24 cellular contexts compared by ENCODE assay signal in the genomic region with DNA sequence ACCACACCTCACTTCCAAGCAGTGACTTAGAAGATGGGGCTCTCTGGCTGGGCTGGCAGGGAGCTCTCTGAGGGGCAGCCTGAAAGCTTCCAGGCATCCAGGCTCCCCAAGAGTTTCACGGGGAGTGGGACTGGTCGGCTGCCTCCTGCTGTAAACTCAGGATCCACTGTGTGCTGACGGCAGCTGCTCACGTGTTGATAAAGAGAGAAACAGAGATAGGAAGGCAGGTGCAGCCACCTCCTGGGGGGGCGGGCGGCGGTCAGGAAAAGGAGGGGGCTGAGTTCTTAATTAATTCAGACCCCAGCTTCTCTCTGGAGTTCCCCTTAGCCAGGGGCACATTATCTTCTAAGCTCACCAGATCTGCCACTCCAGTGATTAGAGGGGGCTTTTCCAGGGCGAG.
"Had no signal": no experiment of that assay in that cellular context is flagged by ENCODE, and none has a peak within 500 bp of the region (broad histone marks: within the 10 kb centered on the region; RNA-seq: fewer than 3 reads in every experiment).

No MANE protein-coding gene starts in this region.

- H3K36me3 ChIP-seq: breast epithelium, heart left ventricle, transverse colon, vagina had no signal

- H3K36me3 Mint-ChIP-seq: immature natural killer cell, natural killer cell had no signal

- H3K27ac Mint-ChIP-seq: activated naive CD4-positive, alpha-beta T cell treated with anti-CD3 and anti-CD28 coated beads for 36 hours; activated naive CD8-positive, alpha-beta T cell treated with anti-CD3 and anti-CD28 coated beads, Interleukin-2, amount 50 U/mL, for 24 hours; activated T-helper 17 cell treated with anti-CD3 and anti-CD28 coated beads, Interleukin-2, amount 50 U/mL, for 72 hours; effector memory CD8-positive, alpha-beta T cell; immature natural killer cell; natural killer cell; progenitor cell of endocrine pancreas had no signal

- H3K4me3 ChIP-seq: breast epithelium, heart left ventricle, skin epidermis, transverse colon, vagina had no signal

- H3K9me3 ChIP-seq: breast epithelium, heart left ventricle, transverse colon, vagina had no signal

- H3K4me1 Mint-ChIP-seq: activated naive CD8-positive, alpha-beta T cell treated with anti-CD3 and anti-CD28 coated beads, Interleukin-2, amount 50 U/mL, for 24 hours; activated T-helper 17 cell treated with anti-CD3 and anti-CD28 coated beads, Interleukin-2, amount 50 U/mL, for 72 hours; immature natural killer cell had no signal

- H3K4me1 ChIP-seq: breast epithelium, heart left ventricle, transverse colon, vagina had no signal

- DNase-seq: activated CD4-positive, CD25-positive, alpha-beta regulatory T cell treated with anti-CD3 and anti-CD28 coated beads, Interleukin-2, amount 50 U/mL, for 72 hours; activated naive CD4-positive, alpha-beta T cell treated with anti-CD3 and anti-CD28 coated beads for 36 hours; activated naive CD8-positive, alpha-beta T cell treated with anti-CD3 and anti-CD28 coated beads, Interleukin-2, amount 50 U/mL, for 24 hours; activated T-cell treated with anti-CD3 and anti-CD28 coated beads for 4 hours; aorta; dermis blood vessel endothelial cell; effector memory CD8-positive, alpha-beta T cell; heart left ventricle; immature natural killer cell; mesendoderm; natural killer cell; right cardiac atrium; stimulated activated CD4-positive, alpha-beta T cell treated with anti-CD3 and anti-CD28 coated beads, Interleukin-15, amount 100 ng/mL, for 24 hours; stimulated activated CD4-positive, alpha-beta T cell treated with anti-CD3 and anti-CD28 coated beads, Interleukin-4, amount 100 ng/mL, for 24 hours; stimulated activated naive CD4-positive, alpha-beta T cell treated with Interleukin-2 at 50 U/mL for 16 hours; substantia nigra; transverse colon had no signal

- H3K4me3 Mint-ChIP-seq: activated naive CD4-positive, alpha-beta T cell treated with anti-CD3 and anti-CD28 coated beads for 36 hours; activated naive CD8-positive, alpha-beta T cell treated with anti-CD3 and anti-CD28 coated beads, Interleukin-2, amount 50 U/mL, for 24 hours; activated T-helper 17 cell treated with anti-CD3 and anti-CD28 coated beads, Interleukin-2, amount 50 U/mL, for 72 hours; effector memory CD8-positive, alpha-beta T cell; immature natural killer cell; natural killer cell had no signal

- ATAC-seq: activated naive CD8-positive, alpha-beta T cell treated with anti-CD3 and anti-CD28 coated beads, Interleukin-2, amount 50 U/mL, for 24 hours; activated T-helper 17 cell treated with anti-CD3 and anti-CD28 coated beads, Interleukin-2, amount 50 U/mL, for 72 hours; effector memory CD8-positive, alpha-beta T cell; heart left ventricle; natural killer cell; right cardiac atrium had no signal

- H3K27me3 ChIP-seq: breast epithelium, vagina had no signal

- H3K9me3 Mint-ChIP-seq: activated naive CD4-positive, alpha-beta T cell treated with anti-CD3 and anti-CD28 coated beads for 36 hours; activated naive CD8-positive, alpha-beta T cell treated with anti-CD3 and anti-CD28 coated beads, Interleukin-2, amount 50 U/mL, for 24 hours; activated T-helper 17 cell treated with anti-CD3 and anti-CD28 coated beads, Interleukin-2, amount 50 U/mL, for 72 hours; effector memory CD8-positive, alpha-beta T cell; natural killer cell had no signal

- H3K27ac ChIP-seq: breast epithelium, epithelial cell of prostate, heart left ventricle, skin epidermis, transverse colon, vagina had no signal

- FAIRE-seq: frontal cortex had no signal
